10 cellular contexts compared by ENCODE assay signal in the genomic region with DNA sequence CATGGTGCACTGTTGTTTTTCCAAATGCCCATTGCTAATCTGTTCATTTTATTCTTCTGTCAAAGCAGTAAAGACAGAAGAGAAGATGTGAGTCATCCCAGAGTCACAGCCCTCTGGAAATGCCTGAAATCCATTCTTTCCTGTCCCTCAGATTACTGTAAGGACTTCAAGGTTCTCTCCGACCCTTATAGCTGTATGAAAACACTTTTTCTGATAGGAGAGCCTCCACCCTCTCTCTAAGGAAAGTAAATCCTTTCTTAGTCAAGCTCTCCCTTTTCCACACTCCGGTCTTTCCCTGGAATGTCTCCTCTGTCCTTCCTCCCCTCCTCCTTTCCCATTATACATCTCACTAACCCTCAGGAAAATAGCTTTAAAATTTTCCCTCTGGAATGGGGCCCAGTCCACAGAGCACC. TPM values are rescaled to one million over a fixed set of nuclear protein-coding genes. Genes with fewer than 3 reads are reported as not detected.
DNase-seq lines count a peak whose midpoint lies in the region; ATAC-seq and TF ChIP-seq lines count a peak whose summit lies in the region.
"Had no signal": no experiment of that assay in that cellular context is flagged by ENCODE, and none has a peak within 500 bp of the region (broad histone marks: within the 10 kb centered on the region; RNA-seq: fewer than 3 reads in every experiment).

No MANE protein-coding gene starts in this region.

- peaks cover 44% of the 10 kb centered on the region for H3K79me2 ChIP-seq in hepatocyte

- no peak overlapping the region for H2AFZ ChIP-seq in hepatocyte

- DNase-seq in HT1080 (ENCODE audit: low read depth) (peak; percentile 81), amniotic stem cell (lab: John Stamatoyannopoulos, UW) (peak; percentile 56), hepatocyte (ENCODE audit: low spot score) (peak; percentile 36), transverse colon (no peak), SKM-1 treated with dmso at 0.1 percent for 144 hours (lab: John Stamatoyannopoulos, UW; ENCODE audit: unreplicated experiment) (no peak), iPS-NIHi11 (ENCODE audit: low spot score) (no peak)
- DNase-seq: H7, left ventricle myocardium inferior, NCI-H774 had no signal

- no peaks in the 10 kb centered on the region for H3K27me3 ChIP-seq in hepatocyte
- H3K27me3 ChIP-seq in transverse colon = no peaks in the 10 kb centered on the region

- TF ChIP-seq CTCF in hepatocyte (IDR thresholded peaks at IDR 0.05; ENCODE audit: poor library complexity) (no peak), transverse colon (IDR thresholded peaks at IDR 0.05) (no peak)

- H3K4me3 ChIP-seq in hepatocyte (no peak overlapping the region), transverse colon (no peak overlapping the region)
- H3K4me3 ChIP-seq: left ventricle myocardium inferior had no signal

- no peak for TF ChIP-seq POLR2A in transverse colon (IDR thresholded peaks at IDR 0.05)

- no peak for ATAC-seq in HG03025 (IDR thresholded peaks at IDR 0.05; ENCODE audit: low FRiP score, unreplicated experiment)

- WGBS in hepatocyte (ENCODE audit: low lambda C conversion rate, missing lambda C conversion rate) = 22% methylated on average over 2 of the region's 2 CpGs
- 65 to 69% methylated on average over 2 of the region's 2 CpGs for WGBS in transverse colon (ENCODE audit: low coverage in 1 of 2), 2 donors

- H3K36me3 ChIP-seq in hepatocyte (replicated peaks; ENCODE audit: insufficient read depth, low read depth) = no peaks in the 10 kb centered on the region
- no peaks in the 10 kb centered on the region for H3K36me3 ChIP-seq in transverse colon

- H3K4me2 ChIP-seq in hepatocyte = peak overlapping the region; percentile 93

- H4K20me1 ChIP-seq in hepatocyte (ENCODE audit: insufficient read depth, poor library complexity, severe bottlenecking) = peaks cover 2% of the 10 kb centered on the region

- H3K27ac ChIP-seq in hepatocyte = peak overlapping the region; percentile 96
- H3K27ac ChIP-seq in transverse colon = peak overlapping the region in 3 of 4 donors; percentile 98 to 99 (median 98)
- H3K27ac ChIP-seq: left ventricle myocardium inferior had no signal

- no peak for TF ChIP-seq EP300 in transverse colon (IDR thresholded peaks at IDR 0.05; ENCODE audit: low read depth)

- in situ Hi-C loops in transverse colon (cut with MboI; ENCODE audit: low pct_ligation_motif_present in 1 of 4, low pct_unique_long_range_greater_than_20kb in 1 of 4, low sequenced_read_pairs in 3 of 4) = no loop called here

- intact Hi-C loops in transverse colon (cut with DNase I; ENCODE audit: low total_unique reads) = no loop called here

- H3K9me2 ChIP-seq in hepatocyte (replicated peaks; ENCODE audit: insufficient read depth) = no peaks in the 10 kb centered on the region

- H3K4me1 ChIP-seq in hepatocyte (ENCODE audit: insufficient read depth) (peaks cover 21% of the 10 kb centered on the region), transverse colon (peaks cover 18 to 44% (median 39%) of the 10 kb centered on the region in 4 donors)

- H3K9me3 ChIP-seq in hepatocyte (ENCODE audit: low read depth) (no peaks in the 10 kb centered on the region), transverse colon (peaks cover 7% of the 10 kb centered on the region in 2 donors)

RNA-seq across cellular contexts. Expression of a gene that starts 3.5 kb away (rescaled TPM):
- 185 and 243 TPM in 2 replicates for total RNA-seq in HT1080 (2014; rRNA removed; shearing (Covaris generic))
- polyA plus RNA-seq in HT1080 (2015; cell fraction: cytosol; rRNA removed) = 194 and 198 TPM in 2 replicates
- 178 TPM in 2 replicates for polyA plus RNA-seq in HT1080 (2015; cell fraction: nucleus; rRNA removed)
- total RNA-seq in hepatocyte (350 and 371 TPM in 2 replicates), transverse colon (100 to 1,000 TPM; 150 to 540 (median 469) TPM)
- 400 and 401 TPM in 2 replicates for polyA plus RNA-seq in hepatocyte

Comparison
In these comparisons a context has a peak if more than half of its experiments do, and no peak if none do; other contexts are left out.
1. DNase-seq: peak in HT1080 (single experiment), amniotic stem cell (single experiment) and hepatocyte (single experiment); none in transverse colon (single experiment), SKM-1 treated with dmso at 0.1 percent for 144 hours (single experiment) and iPS-NIHi11 (single experiment).